Comparison of ENCODE assay signal across 8 cellular contexts in genomic region chr17:48892940-48893645, GRCh38. TPM values are rescaled to one million over a fixed set of nuclear protein-coding genes. Genes with fewer than 3 reads are reported as not detected.
DNase-seq lines count a peak whose midpoint lies in the region; ATAC-seq, FAIRE-seq and TF ChIP-seq lines count a peak whose summit lies in the region.

No MANE protein-coding gene starts in this region.

- H3K4me3 Mint-ChIP-seq in T-cell: peak overlapping the region; percentile 83 to 92 (median 88)

- H3K4me1 Mint-ChIP-seq in T-cell: peaks cover 23 to 31% (median 28%) of the 10 kb centered on the region in 3 donors

- DNase-seq in NCI-H2171 treated with DMSO at 0.1 percent for 48 hours (lab: John Stamatoyannopoulos, UW) (peak; percentile 63), NCI-H2171 (lab: John Stamatoyannopoulos, UW) (no peak), T-cell (peak in 5 of 34 experiments; percentile 1 to 18 (median 8)), fibroblast of the aortic adventitia (ENCODE audit: low read depth) (no peak), skeletal muscle cell (ENCODE audit: low read depth) (no peak), DMS79 (lab: John Stamatoyannopoulos, UW) (no peak), cortex of kidney (lab: John Stamatoyannopoulos, UW) (no peak), H54 (ENCODE audit: insufficient read length, low spot score) (no peak)

- peaks cover 18% of the 10 kb centered on the region for H3K36me3 Mint-ChIP-seq in T-cell

- CTCF ChIA-PET in T-cell (lab: Charles Lee): interaction anchor here in 1 of 2 donors (0.8 to 3.6 kb wide), 5 partner anchors 9 to 56 kb away, joined by 3 to 18 read pairs (median 5); no protein-coding TSS in a partner anchor

- no peak for FAIRE-seq in H54 (lab: Jason Lieb, UNC)

- no peak for TF ChIP-seq POLR2A in H54 (IDR thresholded peaks at IDR 0.05; ENCODE audit: low read depth, low read length)

- TF ChIP-seq CTCF in fibroblast of the aortic adventitia (IDR thresholded peaks at IDR 0.05; ENCODE audit: insufficient read depth, low read length): no peak

- ATAC-seq in T-cell (replicated peaks in 1 of 4): no peak

- no peaks in the 10 kb centered on the region for H3K9me3 Mint-ChIP-seq in T-cell

- H3K4me3 ChIP-seq in fibroblast of the aortic adventitia (ENCODE audit: low read depth, low read length) (peak overlapping the region; percentile 100), skeletal muscle cell (ENCODE audit: low read depth, low read length) (peak overlapping the region; percentile 99)

- no peaks in the 10 kb centered on the region for H3K27me3 Mint-ChIP-seq in T-cell

- peak overlapping the region; percentile 91 to 93 for H3K27ac Mint-ChIP-seq in T-cell

- POLR2A ChIA-PET in T-cell (lab: Charles Lee): interaction anchor here in 1 of 2 donors (0.8 to 1.0 kb wide), 4 partner anchors 15 to 52 kb away, joined by 3 to 5 read pairs (median 4); partner anchors contain the start of gene SNF8

RNA-seq across cellular contexts. Expression of gene ATP5MC1, which starts 0.5 kb away (rescaled TPM):
- total RNA-seq in T-cell (10 to 100 TPM; 29.3 to 45.9 (median 35.2) TPM), fibroblast of the aortic adventitia (ENCODE audit: low replicate concordance) (9.9 and 91.6 TPM in 2 replicates)

RNA-seq across cellular contexts. Expression of gene UBE2Z, which starts 15.1 kb away (rescaled TPM):
- 10 to 100 TPM; 78.2 to 98.4 (median 91.6) TPM for total RNA-seq in T-cell
- total RNA-seq in fibroblast of the aortic adventitia (ENCODE audit: low replicate concordance): 82.4 and 103 TPM in 2 replicates

RNA-seq across cellular contexts. Expression of gene SNF8, which starts 51.5 kb away (rescaled TPM):
- total RNA-seq in T-cell: 10 to 100 TPM; 55.6 to 71.7 (median 65.3) TPM
- 72.6 and 89.5 TPM in 2 replicates for total RNA-seq in fibroblast of the aortic adventitia (ENCODE audit: low replicate concordance)
